In genomic region chr18:73835039-73835438, GRCh38 we compare ENCODE assay signal across 35 cellular contexts.
DNase-seq lines count a peak whose midpoint lies in the region; ATAC-seq, FAIRE-seq and TF ChIP-seq lines count a peak whose summit lies in the region.
"Had no signal": no experiment of that assay in that cellular context is flagged by ENCODE, and none has a peak within 500 bp of the region (broad histone marks: within the 10 kb centered on the region; RNA-seq: fewer than 3 reads in every experiment).

No MANE protein-coding gene starts in this region.

- dilution Hi-C loops in IMR-90 (cut with HindIII; ENCODE audit: low sequenced_read_pairs, unreplicated experiment), result no loop called here

- no peak overlapping the region for H2AK5ac ChIP-seq in IMR-90 (ENCODE audit: low read depth, low read length)

- no peak overlapping the region for H2BK20ac ChIP-seq in IMR-90 (ENCODE audit: low read depth, low read length)

- TF ChIP-seq CTCF in HepG2 (CRISPR knock-in tag; IDR thresholded peaks at IDR 0.05) (no peak), right lobe of liver (IDR thresholded peaks at IDR 0.05) (no peak), IMR-90 (conservative IDR thresholded peaks at IDR 0.05; ENCODE audit: low read depth, low read length) (no peak), bronchial epithelial cell (IDR thresholded peaks at IDR 0.05; ENCODE audit: insufficient read depth, low read length, severe bottlenecking) (no peak), upper lobe of right lung (IDR thresholded peaks at IDR 0.05) (no peak)

- DNase-seq in HepG2 (ENCODE audit: low spot score), result no peak
- no peak for DNase-seq in right lobe of liver
- DNase-seq in IMR-90, result no peak
- DNase-seq in bronchial epithelial cell (ENCODE audit: low read depth), result no peak
- DNase-seq in upper lobe of right lung, result no peak
- no peak for DNase-seq in activated naive CD4-positive, alpha-beta T cell treated with Interleukin-2 at 50 U/mL for 16 hours
- no peak for DNase-seq in stimulated activated naive CD4-positive, alpha-beta T cell treated with Interleukin-2 at 50 U/mL for 16 hours (lab: John Stamatoyannopoulos, UW)
- no peak for DNase-seq in T-helper 2 cell treated with Interferon-gamma antibody and Interleukin-4, amounts not matched to agents 5 μg/mL and 100 μg/mL, for 36 hours (ENCODE audit: low spot score)
- DNase-seq: 8988T; ACHN; AML-193; BE2C; C1 segment of cervical spinal cord; Caco-2; Calu3; CD4-positive, alpha-beta memory T cell; CD4-positive, alpha-beta T cell; CD4-positive, CD25-positive, alpha-beta regulatory T cell; CD8-positive, alpha-beta memory T cell; CD8-positive, alpha-beta T cell; COR-L47; DMS 273 treated with DMSO at 0.1 percent for 48 hours; DMS153; DMS53; DMS79; DMS79 treated with DMSO at 0.1 percent for 48 hours; DND-41 had no signal

- H3K9ac ChIP-seq in HepG2 (ENCODE audit: insufficient read depth, low read depth, low read length) (no peak overlapping the region), IMR-90 (ENCODE audit: low read depth, low read length) (no peak overlapping the region)
- H3K9ac ChIP-seq: BLaER1; BLaER1 treated with 17β-estradiol and CSF1 and Interleukin-3, amounts not matched to agents 10 nM and 100 nM had no signal

- no peak overlapping the region for H2BK15ac ChIP-seq in IMR-90 (ENCODE audit: low read depth, low read length)

- H3K23ac ChIP-seq in IMR-90 (ENCODE audit: low read depth, low read length), result no peak overlapping the region

- H3K56ac ChIP-seq in IMR-90 (ENCODE audit: extremely low read depth, insufficient read depth, low read length), result no peak overlapping the region

- H3K27me3 Mint-ChIP-seq in T-helper 2 cell treated with Interferon-gamma antibody and Interleukin-4, amounts not matched to agents 5 μg/mL and 100 μg/mL, for 36 hours (ENCODE audit: low read depth), result no peaks in the 10 kb centered on the region
- H3K27me3 Mint-ChIP-seq: B cell; CD4-positive, alpha-beta memory T cell; CD4-positive, alpha-beta T cell; CD4-positive, CD25-positive, alpha-beta regulatory T cell had no signal

- H2AK9ac ChIP-seq in IMR-90 (replicated peaks; ENCODE audit: low read depth, low read length, poor library complexity), result no peak overlapping the region

- WGBS in HepG2 (ENCODE audit: low lambda C conversion rate), result 2% methylated on average over 3 of the region's 3 CpGs
- 62% methylated on average over 3 of the region's 3 CpGs for WGBS in right lobe of liver (ENCODE audit: insufficient coverage, low coverage, low lambda C conversion rate, missing lambda C conversion rate)
- WGBS in IMR-90 (ENCODE audit: extremely low coverage in 2 of 2, insufficient read length in 1 of 2), 2 experiments, result no CpG with 5 or more reads among the region's 3 CpGs

- H3K27ac ChIP-seq in HepG2 (ENCODE audit: extremely low read length, insufficient read depth, low read length) (no peak overlapping the region), right lobe of liver (no peak overlapping the region), IMR-90 (ENCODE audit: insufficient read depth, low read length) (no peak overlapping the region), upper lobe of right lung (no peak overlapping the region)
- H3K27ac ChIP-seq: 22Rv1; A549; BLaER1; BLaER1 treated with 17β-estradiol and CSF1 and Interleukin-3, amounts not matched to agents 10 nM and 100 nM; C4-2B had no signal

- peaks cover 0 to 7% of the 10 kb centered on the region in 2 experiments; a peak in 1 of 5 replicates for H3K27me3 ChIP-seq in HepG2 (ENCODE audit: control insufficient read depth in 1 of 2, insufficient read depth in 2 of 2, low read length in 2 of 2)
- H3K27me3 ChIP-seq in right lobe of liver, result no peaks in the 10 kb centered on the region
- no peaks in the 10 kb centered on the region; the same call in 1 of the 2 replicates for H3K27me3 ChIP-seq in IMR-90 (ENCODE audit: control insufficient read depth, insufficient read depth, low read length)
- no peaks in the 10 kb centered on the region for H3K27me3 ChIP-seq in bronchial epithelial cell (ENCODE audit: control insufficient read depth, insufficient read depth, low read length)
- H3K27me3 ChIP-seq in upper lobe of right lung, result no peaks in the 10 kb centered on the region
- H3K27me3 ChIP-seq: BE2C; BLaER1; BLaER1 treated with 17β-estradiol and CSF1 and Interleukin-3, amounts not matched to agents 10 nM and 100 nM had no signal

- H3K36me3 Mint-ChIP-seq in T-helper 2 cell treated with Interferon-gamma antibody and Interleukin-4, amounts not matched to agents 5 μg/mL and 100 μg/mL, for 36 hours (ENCODE audit: low read depth), result no peaks in the 10 kb centered on the region
- H3K36me3 Mint-ChIP-seq: CD14-positive monocyte; CD4-positive, alpha-beta memory T cell; CD4-positive, CD25-positive, alpha-beta regulatory T cell; CD8-positive, alpha-beta memory T cell; CD8-positive, alpha-beta T cell had no signal

- ATAC-seq in HepG2, result no peak
- ATAC-seq in right lobe of liver, result no peak
- no peak for ATAC-seq in IMR-90 (ENCODE audit: low read depth)
- ATAC-seq in upper lobe of right lung, result peak; percentile 15
- ATAC-seq: A549; CD8-positive, alpha-beta T cell had no signal

- no peak overlapping the region for H3K4me2 ChIP-seq in HepG2 (ENCODE audit: low read depth, low read length)
- no peak overlapping the region for H3K4me2 ChIP-seq in IMR-90 (ENCODE audit: low read depth, low read length)
- H3K4me2 ChIP-seq: A549; BLaER1; BLaER1 treated with 17β-estradiol and CSF1 and Interleukin-3, amounts not matched to agents 10 nM and 100 nM had no signal

- H3K4ac ChIP-seq in IMR-90 (ENCODE audit: low read depth, low read length), result no peak overlapping the region; the same call in 1 of the 2 replicates

- no peak overlapping the region for H3K27ac Mint-ChIP-seq in T-helper 2 cell treated with Interferon-gamma antibody and Interleukin-4, amounts not matched to agents 5 μg/mL and 100 μg/mL, for 36 hours
- H3K27ac Mint-ChIP-seq: B cell; CD14-positive monocyte; CD4-positive, alpha-beta memory T cell; CD4-positive, alpha-beta T cell; CD8-positive, alpha-beta memory T cell; CD8-positive, alpha-beta T cell had no signal

- H2AFZ ChIP-seq in HepG2 (ENCODE audit: low read length) (no peak overlapping the region), IMR-90 (replicated peaks; ENCODE audit: low read length, poor library complexity) (no peak overlapping the region)

- no peak overlapping the region for H3K4me3 ChIP-seq in HepG2 (replicated peaks in 1 of 3; ENCODE audit: insufficient read depth in 1 of 3, low read depth in 2 of 3, low read length in 3 of 3)
- H3K4me3 ChIP-seq in right lobe of liver, result no peak overlapping the region
- no peak overlapping the region for H3K4me3 ChIP-seq in IMR-90 (ENCODE audit: insufficient read depth, low read depth, low read length)
- H3K4me3 ChIP-seq in bronchial epithelial cell (ENCODE audit: low read depth, low read length), result no peak overlapping the region
- no peak overlapping the region for H3K4me3 ChIP-seq in upper lobe of right lung
- H3K4me3 ChIP-seq: A549; BLaER1; BLaER1 treated with 17β-estradiol and CSF1 and Interleukin-3, amounts not matched to agents 10 nM and 100 nM had no signal

- H4K5ac ChIP-seq in IMR-90 (ENCODE audit: low read depth, low read length), result no peak overlapping the region

- intact Hi-C loops in HepG2 (cut with micrococcal nuclease; ENCODE audit: unreplicated experiment), result no loop called here
- intact Hi-C loops in right lobe of liver (cut with DNase I), result no loop called here
- intact Hi-C loops in IMR-90 (cut with micrococcal nuclease), result no loop called here
- intact Hi-C loops in upper lobe of right lung (cut with DNase I), result no loop called here

- no peaks in the 10 kb centered on the region; the same call in 1 of the 2 replicates for H3K9me1 ChIP-seq in IMR-90 (ENCODE audit: insufficient read depth, low read length)

- no peak for TF ChIP-seq EP300 in HepG2 (IDR thresholded peaks at IDR 0.05; ENCODE audit: low read depth in 2 of 2, low read length in 2 of 2)
- no peak for TF ChIP-seq EP300 in HepG2 (CRISPR knock-in tag; IDR thresholded peaks at IDR 0.05; ENCODE audit: borderline replicate concordance)

- POLR2A ChIA-PET in HepG2 (lab: Yijun Ruan, JAX), result no interaction called here
- POLR2A ChIA-PET in IMR-90 (lab: Charles Lee; ENCODE audit: unreplicated experiment), result no interaction called here

- H3K14ac ChIP-seq in IMR-90 (replicated peaks; ENCODE audit: low read depth, low read length), result no peak overlapping the region

- TF ChIP-seq POLR2A in HepG2 (IDR thresholded peaks at IDR 0.05; ENCODE audit: insufficient read depth in 1 of 2, low read depth in 2 of 2, low read length in 2 of 2), result no peak
- TF ChIP-seq POLR2A in right lobe of liver (IDR thresholded peaks at IDR 0.05), result no peak
- no peak for TF ChIP-seq POLR2A in IMR-90 (IDR thresholded peaks at IDR 0.05; ENCODE audit: low read depth, low read length)

- H4K8ac ChIP-seq in IMR-90 (ENCODE audit: low read depth in 2 of 2, low read length in 2 of 2), result no peak overlapping the region

- peak overlapping the region; percentile 17; the same call in 1 of the 2 replicates for H4K91ac ChIP-seq in IMR-90 (ENCODE audit: insufficient read depth, low read depth, low read length)

- no peaks in the 10 kb centered on the region for H4K20me1 ChIP-seq in HepG2 (ENCODE audit: insufficient read depth, low read length)
- H4K20me1 ChIP-seq in IMR-90 (ENCODE audit: insufficient read depth, low read length), result no peaks in the 10 kb centered on the region
- H4K20me1 ChIP-seq: BLaER1; BLaER1 treated with 17β-estradiol and CSF1 and Interleukin-3, amounts not matched to agents 10 nM and 100 nM had no signal

- H3K79me2 ChIP-seq in HepG2 (ENCODE audit: insufficient read depth, low read length), result no peaks in the 10 kb centered on the region

- TF ChIP-seq RAD21 in HepG2 (CRISPR knock-in tag; IDR thresholded peaks at IDR 0.05) (no peak), IMR-90 (IDR thresholded peaks at IDR 0.05; ENCODE audit: low read length) (no peak)

- H3K4me3 Mint-ChIP-seq in T-helper 2 cell treated with Interferon-gamma antibody and Interleukin-4, amounts not matched to agents 5 μg/mL and 100 μg/mL, for 36 hours, result no peak overlapping the region
- H3K4me3 Mint-ChIP-seq: B cell; CD14-positive monocyte; CD4-positive, alpha-beta memory T cell; CD4-positive, alpha-beta T cell; CD4-positive, CD25-positive, alpha-beta regulatory T cell; CD8-positive, alpha-beta memory T cell; CD8-positive, alpha-beta T cell had no signal

- no peaks in the 10 kb centered on the region for H3K79me1 ChIP-seq in IMR-90 (ENCODE audit: low read depth in 1 of 2, low read length in 2 of 2)

- CTCF ChIA-PET in HepG2 (lab: Yijun Ruan, JAX; ENCODE audit: low intra/inter-chr PET ratio, low total read pairs) (no interaction called here), IMR-90 (lab: Yijun Ruan, JAX) (no interaction called here)

- in situ Hi-C loops in HepG2 (cut with HindIII; ENCODE audit: extremely low pct_ligation_motif_present, low pct_unique_long_range_greater_than_20kb), result no loop called here
- in situ Hi-C loops in IMR-90 (cut with MboI; ENCODE audit: low sequenced_read_pairs), result loop anchor here (25.0 kb wide), 1 partner anchor 1073 kb away; no protein-coding TSS in a partner anchor

- BruUV-seq in HepG2 (replicated peaks; lab: Mats Ljungman, UMichigan) (no TSS peak), IMR-90 (replicated peaks; lab: Mats Ljungman, UMichigan) (no TSS peak)

- H3K4me1 ChIP-seq in HepG2 (ENCODE audit: insufficient read depth, low read length) (no peaks in the 10 kb centered on the region), right lobe of liver (no peaks in the 10 kb centered on the region), IMR-90 (ENCODE audit: control insufficient read depth, insufficient read depth, low read length) (peaks cover 4% of the 10 kb centered on the region; the same call in 1 of the 2 replicates), upper lobe of right lung (no peaks in the 10 kb centered on the region)
- H3K4me1 ChIP-seq: A549, BE2C, BLaER1, Caco-2 had no signal

- H2BK120ac ChIP-seq in IMR-90 (ENCODE audit: low read depth, low read length), result no peak overlapping the region

- H3K4me1 Mint-ChIP-seq in T-helper 2 cell treated with Interferon-gamma antibody and Interleukin-4, amounts not matched to agents 5 μg/mL and 100 μg/mL, for 36 hours (ENCODE audit: low read depth), result no peaks in the 10 kb centered on the region
- H3K4me1 Mint-ChIP-seq: CD4-positive, alpha-beta memory T cell; CD4-positive, CD25-positive, alpha-beta regulatory T cell; CD8-positive, alpha-beta memory T cell had no signal

- no peak overlapping the region for H3K18ac ChIP-seq in IMR-90 (ENCODE audit: low read depth, low read length)

- no peaks in the 10 kb centered on the region for H3K9me3 Mint-ChIP-seq in T-helper 2 cell treated with Interferon-gamma antibody and Interleukin-4, amounts not matched to agents 5 μg/mL and 100 μg/mL, for 36 hours
- H3K9me3 Mint-ChIP-seq: CD4-positive, alpha-beta T cell; CD4-positive, CD25-positive, alpha-beta regulatory T cell; CD8-positive, alpha-beta T cell had no signal

- H2BK5ac ChIP-seq in IMR-90 (ENCODE audit: low read depth, low read length, poor library complexity, severe bottlenecking), result no peak overlapping the region

- H3K36me3 ChIP-seq in HepG2 (replicated peaks in 1 of 2; ENCODE audit: control insufficient read depth in 1 of 2, insufficient read depth in 2 of 2, low read length in 2 of 2), result no peaks in the 10 kb centered on the region
- H3K36me3 ChIP-seq in right lobe of liver, result no peaks in the 10 kb centered on the region
- no peaks in the 10 kb centered on the region for H3K36me3 ChIP-seq in IMR-90 (ENCODE audit: control insufficient read depth, insufficient read depth, low read length)
- no peaks in the 10 kb centered on the region for H3K36me3 ChIP-seq in bronchial epithelial cell (ENCODE audit: control insufficient read depth, insufficient read depth, low read length)
- no peaks in the 10 kb centered on the region for H3K36me3 ChIP-seq in upper lobe of right lung
- H3K36me3 ChIP-seq: BE2C; BLaER1; BLaER1 treated with 17β-estradiol and CSF1 and Interleukin-3, amounts not matched to agents 10 nM and 100 nM had no signal

- no peaks in the 10 kb centered on the region for H3K9me3 ChIP-seq in HepG2 (ENCODE audit: low read length)
- H3K9me3 ChIP-seq in right lobe of liver, result no peaks in the 10 kb centered on the region
- no peaks in the 10 kb centered on the region for H3K9me3 ChIP-seq in IMR-90 (ENCODE audit: control insufficient read depth, insufficient read depth, low read length)
- H3K9me3 ChIP-seq in upper lobe of right lung, result no peaks in the 10 kb centered on the region
- H3K9me3 ChIP-seq: A549; BE2C; BLaER1; BLaER1 treated with 17β-estradiol and CSF1 and Interleukin-3, amounts not matched to agents 10 nM and 100 nM; Caco-2 had no signal

- no peak for FAIRE-seq in HepG2 (lab: Jason Lieb, UNC)
- peak; percentile 28 for FAIRE-seq in bronchial epithelial cell (lab: Jason Lieb, UNC)
- FAIRE-seq: A204.1, A549 had no signal
